In genomic region chr17:50345443-50346312, GRCh38 we compare ENCODE assay signal across 8 cellular contexts. TPM values are rescaled to one million over a fixed set of nuclear protein-coding genes. Genes with fewer than 3 reads are reported as not detected.
A peak's percentile ranks its signal among the peaks of the same experiment; 100 is the strongest.
DNase-seq lines count a peak whose midpoint lies in the region; ATAC-seq and TF ChIP-seq lines count a peak whose summit lies in the region.

Gene XYLT2 (plus strand): TSS chr17:50346126. CDS start chr17:50346141, 15 bp downstream.

- H3K27ac ChIP-seq in left ventricle myocardium inferior (replicated peaks) (peak within 1 kb of the TSS; percentile 73), psoas muscle (peak within 1 kb of the TSS; percentile 50), urinary bladder (ENCODE audit: low read depth) (peak within 1 kb of the TSS; percentile 26)

- H3K9me3 ChIP-seq in left ventricle myocardium inferior (replicated peaks) (no peaks in the 10 kb centered on the region), psoas muscle (no peaks in the 10 kb centered on the region)

- H3K36me3 ChIP-seq in left ventricle myocardium inferior, result no peaks in the 10 kb centered on the region
- H3K36me3 ChIP-seq in psoas muscle (ENCODE audit: insufficient read depth in 1 of 2, low read depth in 1 of 2), result no peaks in the 10 kb centered on the region
- H3K36me3 ChIP-seq in urinary bladder (ENCODE audit: insufficient read depth), result no peaks in the 10 kb centered on the region

- no peaks in the 10 kb centered on the region for H3K9me3 Mint-ChIP-seq in T-helper 1 cell treated with Interleukin-12 subunit alpha and Interleukin-12 subunit beta and Interleukin-4 antibody, amounts not matched to agents 30 μg/mL and 1 μg/mL, for 36 hours

- peak; percentile 42 for DNase-seq in GM12864 (ENCODE audit: low read depth)
- peak; percentile 53 for DNase-seq in NCI-H1417 treated with DMSO at 0.1 percent for 48 hours (lab: John Stamatoyannopoulos, UW)
- DNase-seq in amniotic epithelial cell (ENCODE audit: low read depth), result peak; percentile 79
- DNase-seq in left ventricle myocardium inferior, result peak; percentile 90
- peak; percentile 90 to 93 for DNase-seq in psoas muscle

- H3K27ac Mint-ChIP-seq in T-helper 1 cell treated with Interleukin-12 subunit alpha and Interleukin-12 subunit beta and Interleukin-4 antibody, amounts not matched to agents 30 μg/mL and 1 μg/mL, for 36 hours, result peak within 1 kb of the TSS; percentile 96

- peaks cover 37% of the 10 kb centered on the region for H3K4me1 ChIP-seq in left ventricle myocardium inferior
- H3K4me1 ChIP-seq in psoas muscle, result peaks cover 16% of the 10 kb centered on the region
- no peaks in the 10 kb centered on the region for H3K4me1 ChIP-seq in urinary bladder (ENCODE audit: insufficient read depth)

- ATAC-seq in HG02623 (IDR thresholded peaks at IDR 0.05; ENCODE audit: unreplicated experiment) (peak; percentile 70), psoas muscle (peak; percentile 90 to 95 (median 93))

- H3K4me3 Mint-ChIP-seq in T-helper 1 cell treated with Interleukin-12 subunit alpha and Interleukin-12 subunit beta and Interleukin-4 antibody, amounts not matched to agents 30 μg/mL and 1 μg/mL, for 36 hours, result peak within 1 kb of the TSS; percentile 93

- H3K27me3 ChIP-seq in left ventricle myocardium inferior (ENCODE audit: low read depth) (no peaks in the 10 kb centered on the region), psoas muscle (ENCODE audit: insufficient read depth in 3 of 3, low read length in 2 of 3) (no peaks in the 10 kb centered on the region)

- H3K36me3 Mint-ChIP-seq in T-helper 1 cell treated with Interleukin-12 subunit alpha and Interleukin-12 subunit beta and Interleukin-4 antibody, amounts not matched to agents 30 μg/mL and 1 μg/mL, for 36 hours (ENCODE audit: low read depth), result no peaks in the 10 kb centered on the region

- H3K4me3 ChIP-seq in GM12864 (ENCODE audit: low read depth, low read length) (peak within 1 kb of the TSS; percentile 91), left ventricle myocardium inferior (peak within 1 kb of the TSS; percentile 96), psoas muscle (peak within 1 kb of the TSS; percentile 86), urinary bladder (ENCODE audit: low read depth, low read length) (peak within 1 kb of the TSS; percentile 95)

- peaks cover 29% of the 10 kb centered on the region for H3K4me1 Mint-ChIP-seq in T-helper 1 cell treated with Interleukin-12 subunit alpha and Interleukin-12 subunit beta and Interleukin-4 antibody, amounts not matched to agents 30 μg/mL and 1 μg/mL, for 36 hours (ENCODE audit: low read depth)

- H3K27me3 Mint-ChIP-seq in T-helper 1 cell treated with Interleukin-12 subunit alpha and Interleukin-12 subunit beta and Interleukin-4 antibody, amounts not matched to agents 30 μg/mL and 1 μg/mL, for 36 hours (ENCODE audit: low read depth), result no peaks in the 10 kb centered on the region

- 2 to 5% (median 3%) methylated on average over 51 to 87 of the region's 87 CpGs for WGBS in psoas muscle, 3 donors
- 2% methylated on average over 87 of the region's 87 CpGs for WGBS in urinary bladder

- intact Hi-C loops in left ventricle myocardium inferior (cut with micrococcal nuclease), result no loop called here
- intact Hi-C loops in psoas muscle (cut with DNase I), result no loop called here

- no peak for TF ChIP-seq CTCF in GM12864 (IDR thresholded peaks at IDR 0.05; ENCODE audit: low read depth, low read length, missing control alignments)
- no peak for TF ChIP-seq CTCF in left ventricle myocardium inferior (IDR thresholded peaks at IDR 0.05; ENCODE audit: borderline replicate concordance)
- no peak for TF ChIP-seq CTCF in psoas muscle (IDR thresholded peaks at IDR 0.05)

RNA-seq across cellular contexts. Expression of gene XYLT2, which starts in this region (rescaled TPM):
- 12.6 TPM for total RNA-seq in left ventricle myocardium inferior
- 1 to 10 TPM; 3.4 to 6.1 (median 4.3) TPM for total RNA-seq in psoas muscle
- polyA plus RNA-seq in psoas muscle, result 1 to 10 TPM; 2.8 to 6.3 (median 3.2) TPM
- 17.6 TPM for total RNA-seq in urinary bladder
- polyA plus RNA-seq in urinary bladder, result 27.8 TPM

Comparison
In these comparisons a context has a peak if more than half of its experiments do, and no peak if none do; other contexts are left out.
1. Peak in every context shown above with its lines: DNase-seq, ATAC-seq, H3K4me3 ChIP-seq and H3K27ac ChIP-seq.